In genomic region chr11:22703040-22703439, GRCh38 we compare ENCODE assay signal across 8 cellular contexts. TPM values are rescaled to one million over a fixed set of nuclear protein-coding genes. Genes with fewer than 3 reads are reported as not detected.
DNase-seq lines count a peak whose midpoint lies in the region; ATAC-seq, FAIRE-seq and TF ChIP-seq lines count a peak whose summit lies in the region.

No MANE protein-coding gene starts in this region.

- RAD21 ChIA-PET in GM12878 (lab: Charles Lee; ENCODE audit: unreplicated experiment): interaction anchor here (1.0 to 6.6 kb wide), 11 partner anchors 9 to 84 kb away, joined by 3 to 111 read pairs (median 5); no protein-coding TSS in a partner anchor

- POLR2A ChIA-PET in MCF 10A (lab: Yijun Ruan, JAX) (interaction anchor here (1.8 kb wide), 1 partner anchor 77 kb away, joined by 6 read pairs; the partner anchor contains the start of gene FANCF), GM12878 (lab: Charles Lee) (interaction anchor here (0.9 to 5.0 kb wide), 10 partner anchors 8 to 85 kb away, joined by 3 to 43 read pairs (median 4); no protein-coding TSS in a partner anchor)

- no peak for TF ChIP-seq CTCF in MCF 10A (IDR thresholded peaks at IDR 0.05; ENCODE audit: unreplicated experiment)
- TF ChIP-seq CTCF in breast epithelium (IDR thresholded peaks at IDR 0.05): no peak
- no peak for TF ChIP-seq CTCF in GM12878 (IDR thresholded peaks at IDR 0.05 in 2 of 3, conservative IDR thresholded peaks at IDR 0.05 in 1 of 3; ENCODE audit: control insufficient read depth in 2 of 3, extremely low read depth in 1 of 3, insufficient read depth in 1 of 3, low read depth in 3 of 3, low read length in 3 of 3)
- TF ChIP-seq CTCF in right lobe of liver (IDR thresholded peaks at IDR 0.05): no peak

- H3K4me3 Mint-ChIP-seq in MCF 10A (ENCODE audit: unreplicated experiment): no peak overlapping the region
- no peak overlapping the region for H3K4me3 Mint-ChIP-seq in natural killer cell treated with Interleukin-12 subunit alpha and Interleukin-12 subunit beta and Interleukin-15 and Interleukin-18, amount 100 ng/mL, for 72 hours

- CTCF ChIA-PET in MCF 10A (lab: Yijun Ruan, JAX): no interaction called here
- CTCF ChIA-PET in GM12878 (lab: Yijun Ruan, JAX): interaction anchor here (0.9 to 3.3 kb wide), 9 partner anchors 11 to 84 kb away, joined by 3 to 14 read pairs (median 3); no protein-coding TSS in a partner anchor

- H4K20me1 ChIP-seq in GM12878 (ENCODE audit: control insufficient read depth, insufficient read depth): no peaks in the 10 kb centered on the region

- H3K4me2 ChIP-seq in GM12878 (ENCODE audit: control insufficient read depth, insufficient read depth): no peak overlapping the region

- peak; percentile 25 for DNase-seq in MCF 10A (ENCODE audit: unreplicated experiment)
- no peak for DNase-seq in breast epithelium (ENCODE audit: low spot score in 2 of 2)
- DNase-seq in NCI-H2107 treated with DMSO at 0.1 percent for 48 hours (lab: John Stamatoyannopoulos, UW; ENCODE audit: unreplicated experiment): peak; percentile 91
- peak; percentile 21 for DNase-seq in GM12878 (ENCODE audit: low read depth, low spot score)
- no peak for DNase-seq in right lobe of liver
- DNase-seq in natural killer cell treated with Interleukin-12 subunit alpha and Interleukin-12 subunit beta and Interleukin-15 and Interleukin-18, amount 100 ng/mL, for 72 hours (ENCODE audit: low spot score): no peak
- DNase-seq in UCSD-AML1 (lab: John Stamatoyannopoulos, UW; ENCODE audit: unreplicated experiment): no peak
- DNase-seq in HUDEP-2 (lab: John Stamatoyannopoulos, UW; ENCODE audit: unreplicated experiment in 76 of 76): no peak

- intact Hi-C loops in MCF 10A (cut with micrococcal nuclease): no loop called here
- intact Hi-C loops in breast epithelium (cut with DNase I; ENCODE audit: low total_unique reads): no loop called here
- intact Hi-C loops in GM12878 (cut with micrococcal nuclease; ENCODE audit: unreplicated experiment): no loop called here
- intact Hi-C loops in right lobe of liver (cut with DNase I): no loop called here

- peak overlapping the region; percentile 28 for H3K27ac Mint-ChIP-seq in MCF 10A (ENCODE audit: low read depth, unreplicated experiment)
- no peak overlapping the region for H3K27ac Mint-ChIP-seq in natural killer cell treated with Interleukin-12 subunit alpha and Interleukin-12 subunit beta and Interleukin-15 and Interleukin-18, amount 100 ng/mL, for 72 hours

- no peaks in the 10 kb centered on the region for H3K27me3 Mint-ChIP-seq in MCF 10A (ENCODE audit: insufficient read depth, unreplicated experiment)
- H3K27me3 Mint-ChIP-seq in natural killer cell treated with Interleukin-12 subunit alpha and Interleukin-12 subunit beta and Interleukin-15 and Interleukin-18, amount 100 ng/mL, for 72 hours: peaks cover 11 to 16% of the 10 kb centered on the region in 2 donors

- SMC1A ChIA-PET in GM12878 (lab: Charles Lee; ENCODE audit: uncharacterized antibody, unreplicated experiment): interaction anchor here (0.7 to 8.9 kb wide), 20 partner anchors 8 to 84 kb away, joined by 3 to 117 read pairs (median 6); partner anchors contain the start of gene GAS2

- no TSS peak for BruUV-seq in MCF 10A (replicated peaks; lab: Mats Ljungman, UMichigan)
- BruUV-seq in GM12878 (replicated peaks; lab: Mats Ljungman, UMichigan): no TSS peak

- H3K36me3 Mint-ChIP-seq in MCF 10A (ENCODE audit: insufficient read depth, unreplicated experiment): no peaks in the 10 kb centered on the region
- no peaks in the 10 kb centered on the region for H3K36me3 Mint-ChIP-seq in natural killer cell treated with Interleukin-12 subunit alpha and Interleukin-12 subunit beta and Interleukin-15 and Interleukin-18, amount 100 ng/mL, for 72 hours

- WGBS in GM12878 (ENCODE audit: insufficient coverage, insufficient replicate concordance, low lambda C conversion rate, missing lambda C conversion rate): 61% methylated on average over 3 of the region's 3 CpGs
- WGBS in right lobe of liver (ENCODE audit: insufficient coverage, low coverage, low lambda C conversion rate, missing lambda C conversion rate): 42% methylated on average over 3 of the region's 3 CpGs

- in situ Hi-C loops in GM12878 (cut with MboI): no loop called here

- H3K36me3 ChIP-seq in breast epithelium (no peaks in the 10 kb centered on the region), GM12878 (ENCODE audit: control insufficient read depth in 2 of 2, insufficient read depth in 2 of 2, low read length in 1 of 2) (no peaks in the 10 kb centered on the region), right lobe of liver (no peaks in the 10 kb centered on the region)

- ATAC-seq in GM12878: peak; percentile 76
- peak; percentile 68 to 96 (median 76) for ATAC-seq in right lobe of liver
- no peak for ATAC-seq in natural killer cell treated with Interleukin-12 subunit alpha and Interleukin-12 subunit beta and Interleukin-15 and Interleukin-18, amount 100 ng/mL, for 72 hours

- H3K27me3 ChIP-seq in breast epithelium (no peaks in the 10 kb centered on the region), GM12878 (replicated peaks in 1 of 2; ENCODE audit: control insufficient read depth in 2 of 2, insufficient read depth in 2 of 2, low read length in 1 of 2) (no peaks in the 10 kb centered on the region), right lobe of liver (no peaks in the 10 kb centered on the region)

- no peaks in the 10 kb centered on the region for H3K4me1 ChIP-seq in breast epithelium
- no peaks in the 10 kb centered on the region for H3K4me1 ChIP-seq in GM12878 (ENCODE audit: control insufficient read depth, insufficient read depth, low read length)
- peaks cover 0 to 7% (median 0%) of the 10 kb centered on the region in 4 donors for H3K4me1 ChIP-seq in right lobe of liver

- TF ChIP-seq RAD21 in GM12878 (IDR thresholded peaks at IDR 0.05; ENCODE audit: insufficient read depth, low read depth, low read length): no peak

- H3K9ac ChIP-seq in GM12878 (ENCODE audit: control insufficient read depth, insufficient read depth, low read length): no peak overlapping the region

- TF ChIP-seq POLR2A in breast epithelium (IDR thresholded peaks at IDR 0.05) (no peak), GM12878 (IDR thresholded peaks at IDR 0.05; ENCODE audit: low read depth, low read length) (no peak), right lobe of liver (IDR thresholded peaks at IDR 0.05) (no peak)

- H3K9me3 ChIP-seq in breast epithelium (no peaks in the 10 kb centered on the region), GM12878 (replicated peaks; ENCODE audit: control insufficient read depth, insufficient read depth, low read length) (no peaks in the 10 kb centered on the region; the same call in 2 of the 3 replicates), right lobe of liver (no peaks in the 10 kb centered on the region)

- FAIRE-seq in GM12878 (lab: Jason Lieb, UNC): no peak

- H3K9me3 Mint-ChIP-seq in MCF 10A (ENCODE audit: unreplicated experiment): no peaks in the 10 kb centered on the region
- peaks cover 11% of the 10 kb centered on the region for H3K9me3 Mint-ChIP-seq in natural killer cell treated with Interleukin-12 subunit alpha and Interleukin-12 subunit beta and Interleukin-15 and Interleukin-18, amount 100 ng/mL, for 72 hours

- no peak overlapping the region for H3K4me3 ChIP-seq in breast epithelium
- H3K4me3 ChIP-seq in GM12878: no peak overlapping the region
- no peak overlapping the region for H3K4me3 ChIP-seq in right lobe of liver

- H3K4me1 Mint-ChIP-seq in MCF 10A (ENCODE audit: insufficient read depth, unreplicated experiment): peaks cover 6% of the 10 kb centered on the region
- H3K4me1 Mint-ChIP-seq in natural killer cell treated with Interleukin-12 subunit alpha and Interleukin-12 subunit beta and Interleukin-15 and Interleukin-18, amount 100 ng/mL, for 72 hours (ENCODE audit: low read depth in 2 of 2): no peaks in the 10 kb centered on the region

- TF ChIP-seq EP300 in GM12878 (IDR thresholded peaks at IDR 0.05; ENCODE audit: borderline replicate concordance in 1 of 2, control insufficient read depth in 1 of 2, low read depth in 2 of 2, low read length in 2 of 2): peak in 1 of 2 experiments; percentile 43; a peak in 1 of 4 replicates

- no peak overlapping the region for H3K27ac ChIP-seq in breast epithelium
- H3K27ac ChIP-seq in GM12878 (ENCODE audit: control insufficient read depth, insufficient read depth): no peak overlapping the region
- H3K27ac ChIP-seq in right lobe of liver: peak overlapping the region; percentile 17 to 49 (median 19)

- H3K79me2 ChIP-seq in GM12878 (ENCODE audit: control insufficient read depth, insufficient read depth, low read length): no peaks in the 10 kb centered on the region

- no peak overlapping the region for H2AFZ ChIP-seq in GM12878 (ENCODE audit: control insufficient read depth, low read depth, low read length)

TF ChIP-seq in GM12878, 131 proteins besides CTCF, POLR2A, EP300 and RAD21 (continues in another document):
- TF ChIP-seq MXI1 (IDR thresholded peaks at IDR 0.05; ENCODE audit: low read depth, low read length) (peak; percentile 26; the same call in 1 of the 2 replicates), KAT2A (conservative IDR thresholded peaks at IDR 0.05; ENCODE audit: control insufficient read depth, low read depth, low read length) (no peak), CREM (IDR thresholded peaks at IDR 0.05; ENCODE audit: low read depth) (0 out of 2 replicates have a peak, but pooled peaks have one; percentile 20), ATF7 (IDR thresholded peaks at IDR 0.05; ENCODE audit: low read depth) (peak; percentile 99)

RNA-seq across cellular contexts. Expression of gene GAS2, which starts 36.6 kb away (rescaled TPM):
- total RNA-seq in MCF 10A (2022) (1.4 TPM in 2 replicates), breast epithelium (10 to 100 TPM in 2 of 3 donors, under 1 TPM in 1; 0.96 to 22.1 (median 10.2) TPM), GM12878 (2014; rRNA removed) (19.0 and 24.5 TPM in 2 replicates), GM12878 (2014; rRNA removed; fragmentation: Illumina TruSeq; extraction: Trizol) (22.2 and 23.4 TPM in 2 replicates), GM12878 (2021) (23.8 and 29.2 TPM in 2 replicates), right lobe of liver (10 to 100 TPM; 16.1 to 35.6 (median 27.8) TPM)
- 96.9 and 104 TPM in 2 replicates for total RNA-seq in GM12878 (2013; cell fraction: nucleolus; rRNA removed)
- 9.2 TPM for polyA plus RNA-seq in GM12878 (2011; ENCODE audit: low read depth)
- polyA plus RNA-seq in GM12878 (2011; rRNA removed) (81.4 and 124 TPM in 2 replicates), GM12878 (2014; fragmentation: Illumina TruSeq; extraction: Trizol) (18.5 TPM in 2 replicates), GM12878 (2014; fragmentation: Nextera tagmentation; extraction: Ambion mirVana) (10 to 100 TPM; 19.9 to 28.9 TPM), GM12878 (2014; rRNA removed) (12.2 and 16.4 TPM in 2 replicates), GM12878 (2016; fragmentation: Nextera tagmentation; extraction: Ambion mirVana) (10 to 100 TPM; 36.4 to 38.4 TPM)
- 40.0 and 43.6 TPM in 2 replicates for polyA plus RNA-seq in GM12878 (2011; cell fraction: cytosol; rRNA removed)
- polyA plus RNA-seq in GM12878 (2011; cell fraction: nucleus; rRNA removed): 62.4 and 81.1 TPM in 2 replicates
- polyA plus RNA-seq in GM12878 (2012): 7.4 and 9.0 TPM in 2 replicates
- polyA minus RNA-seq in GM12878 (2011; rRNA and poly(A)+ RNA removed): 135 and 140 TPM in 2 replicates
- polyA minus RNA-seq in GM12878 (2011; cell fraction: cytosol; rRNA and poly(A)+ RNA removed): 41.3 and 44.3 TPM in 2 replicates
- polyA minus RNA-seq in GM12878 (2011; cell fraction: nucleus; rRNA and poly(A)+ RNA removed): 154 and 202 TPM in 2 replicates
- total RNA-seq in natural killer cell treated with Interleukin-12 subunit alpha and Interleukin-12 subunit beta and Interleukin-15 and Interleukin-18, amount 100 ng/mL, for 72 hours: 1 to 10 TPM in 1 of 2 donors, under 1 TPM in 1; 0.76 to 2.4 TPM

Comparison
In these comparisons a context has a peak if more than half of its experiments do, and no peak if none do; other contexts are left out.
1. DNase-seq: peak in MCF 10A (single experiment), NCI-H2107 treated with DMSO at 0.1 percent for 48 hours (single experiment) and GM12878 (single experiment); none in breast epithelium (0 of 2), right lobe of liver (0 of 3), natural killer cell treated with Interleukin-12 subunit alpha and Interleukin-12 subunit beta and Interleukin-15 and Interleukin-18, amount 100 ng/mL, for 72 hours (single experiment), UCSD-AML1 (single experiment) and HUDEP-2 (0 of 76).
2. H3K27ac ChIP-seq: peak in right lobe of liver (3 of 3); none in breast epithelium (0 of 2) and GM12878 (single experiment).
3. ATAC-seq: peak in GM12878 (single experiment) and right lobe of liver (4 of 4); none in natural killer cell treated with Interleukin-12 subunit alpha and Interleukin-12 subunit beta and Interleukin-15 and Interleukin-18, amount 100 ng/mL, for 72 hours (0 of 2).